36 cellular contexts compared by ENCODE assay signal in the genomic region with DNA sequence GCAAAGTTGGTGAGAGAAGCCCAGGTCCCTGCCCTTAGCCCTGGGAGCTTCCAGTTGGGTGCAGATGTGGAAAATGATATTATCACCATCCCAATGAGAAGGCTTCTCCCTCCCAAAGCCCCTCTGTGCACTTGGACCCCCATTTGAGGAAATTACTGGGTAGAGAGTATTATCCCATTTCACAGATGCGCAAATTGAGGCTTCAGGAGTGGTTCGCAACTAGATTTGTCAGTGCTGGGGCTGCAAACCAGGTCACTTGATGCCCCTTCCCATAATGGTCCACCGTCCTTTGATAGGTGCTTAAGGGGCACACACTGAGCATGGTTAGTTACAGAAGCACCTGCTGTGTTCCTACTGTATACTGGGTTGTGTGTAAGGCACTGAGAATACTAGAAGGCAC. TPM values are rescaled to one million over a fixed set of nuclear protein-coding genes. Genes with fewer than 3 reads are reported as not detected.
"Had no signal": no experiment of that assay in that cellular context is flagged by ENCODE, and none has a peak within 500 bp of the region (broad histone marks: within the 10 kb centered on the region; RNA-seq: fewer than 3 reads in every experiment).

No MANE protein-coding gene starts in this region.

- H3K9me3 ChIP-seq: adrenal gland, body of pancreas had no signal

- DNase-seq: activated B cell treated with CpG ODN at 0.5 μM for 24 hours; activated CD4-positive, alpha-beta memory T cell treated with anti-CD3 and anti-CD28 coated beads for 36 hours; activated CD4-positive, alpha-beta T cell treated with anti-CD3 and anti-CD28 coated beads for 4 hours; activated CD4-positive, alpha-beta T cell treated with anti-CD3 and anti-CD28 coated beads, Interleukin-2, amount 10 ng/mL, durations not matched to agents 24 days and 14 days; activated CD4-positive, alpha-beta T cell treated with anti-CD3 and anti-CD28 coated beads, Interleukin-2, amount 50 U/mL, for 1 hour; activated CD4-positive, alpha-beta T cell treated with anti-CD3 and anti-CD28 coated beads, Interleukin-2, amount 50 U/mL, for 4 hours; activated CD4-positive, CD25-positive, alpha-beta regulatory T cell treated with anti-CD3 and anti-CD28 coated beads, Interleukin-2, amount 50 U/mL, for 72 hours; activated CD8-positive, alpha-beta memory T cell treated with anti-CD3 and anti-CD28 coated beads, Interleukin-2, amount 50 U/mL, for 4 hours; activated CD8-positive, alpha-beta T cell treated with anti-CD3 and anti-CD28 coated beads for 36 hours; activated effector memory CD4-positive, alpha-beta T cell treated with anti-CD3 and anti-CD28 coated beads, Interleukin-2, amount 50 U/mL, for 16 hours; activated gamma-delta T cell treated with Interleukin-2 at 50 U/mL for 16 hours; activated naive CD4-positive, alpha-beta T cell; activated naive CD4-positive, alpha-beta T cell treated with anti-CD3 and anti-CD28 coated beads for 36 hours; activated naive CD4-positive, alpha-beta T cell treated with anti-CD3 and anti-CD28 coated beads, Interleukin-2, amount 50 U/mL, for 16 hours; activated naive CD8-positive, alpha-beta T cell treated with anti-CD3 and anti-CD28 coated beads for 36 hours; activated T-cell treated with anti-CD3 and anti-CD28 coated beads for 4 hours; activated T-cell treated with anti-CD3 and anti-CD28 coated beads, Interleukin-2, amount 50 U/mL, for 1 hour; activated T-cell treated with anti-CD3 and anti-CD28 coated beads, Interleukin-2, amount 50 U/mL, for 4 hours; activated T-cell treated with anti-CD3 and anti-CD28 coated beads, Interleukin-2, amount 50 U/mL, for 72 hours; adrenal gland; amniotic stem cell; aorta; body of pancreas; brain microvascular endothelial cell; T-helper 1 cell; T-helper 2 cell; T-helper 9 cell had no signal

- H3K36me3 ChIP-seq: adrenal gland, brain microvascular endothelial cell, cardiac muscle cell had no signal

- H3K27ac ChIP-seq: adrenal gland, body of pancreas, brain microvascular endothelial cell, cardiac muscle cell, VCaP had no signal

- ATAC-seq: activated CD8-positive, alpha-beta T cell treated with anti-CD3 and anti-CD28 coated beads for 36 hours; activated naive CD4-positive, alpha-beta T cell treated with anti-CD3 and anti-CD28 coated beads, Interleukin-2, amount 50 U/mL, for 72 hours; activated T-cell treated with anti-CD3 and anti-CD28 coated beads, Interleukin-2, amount 50 U/mL, for 4 hours; activated T-cell treated with anti-CD3 and anti-CD28 coated beads, Interleukin-2, amount 50 U/mL, for 72 hours; activated T-helper 17 cell treated with anti-CD3 and anti-CD28 coated beads, Interleukin-2, amount 50 U/mL, for 72 hours; body of pancreas had no signal

- H3K4me3 ChIP-seq: adrenal gland, body of pancreas, cardiac muscle cell had no signal

- H3K4me1 ChIP-seq: adrenal gland had no signal

- FAIRE-seq: astrocyte, TTC549 had no signal

- H3K27me3 ChIP-seq: body of pancreas, brain microvascular endothelial cell, cardiac muscle cell had no signal

RNA-seq across cellular contexts. Expression of gene FOXN1, which starts 14.3 kb away (rescaled TPM):
- total RNA-seq: activated B cell treated with CpG ODN at 0.5 μM for 24 hours; activated CD4-positive, alpha-beta memory T cell treated with anti-CD3 and anti-CD28 coated beads for 36 hours; activated CD4-positive, alpha-beta T cell treated with anti-CD3 and anti-CD28 coated beads, Interleukin-2, amount 10 ng/mL, durations not matched to agents 24 days and 14 days; activated CD8-positive, alpha-beta memory T cell treated with anti-CD3 and anti-CD28 coated beads for 36 hours; activated CD8-positive, alpha-beta T cell treated with anti-CD3 and anti-CD28 coated beads for 36 hours; activated naive CD4-positive, alpha-beta T cell treated with anti-CD3 and anti-CD28 coated beads for 36 hours; activated naive CD4-positive, alpha-beta T cell treated with anti-CD3 and anti-CD28 coated beads, Interleukin-2, amount 50 U/mL, for 72 hours; activated naive CD8-positive, alpha-beta T cell treated with anti-CD3 and anti-CD28 coated beads for 36 hours; activated T-cell treated with anti-CD3 and anti-CD28 coated beads, Interleukin-2, amount 50 U/mL, for 4 hours; activated T-cell treated with anti-CD3 and anti-CD28 coated beads, Interleukin-2, amount 50 U/mL, for 72 hours; activated T-helper 1 cell treated with anti-CD3 and anti-CD28 coated beads, Interleukin-12 subunit alpha, Interleukin-12 subunit beta, Interleukin-2, Interleukin-4 antibody, amounts not matched to agents 30 ng/mL and 10 ng/mL and 1 ng/mL, durations not matched to agents 14 hours and 24 hours and 36 hours; activated T-helper 17 cell treated with anti-CD3 and anti-CD28 coated beads, Interleukin-2, amount 50 U/mL, for 72 hours; adrenal gland; aorta; astrocyte; bronchial epithelial cell had no signal
- polyA plus RNA-seq: adrenal gland, aorta, cardiac muscle cell had no signal

RNA-seq across cellular contexts. Expression of gene SLC13A2, which starts 18.4 kb away (rescaled TPM):
- total RNA-seq: activated B cell treated with CpG ODN at 0.5 μM for 24 hours; activated CD4-positive, alpha-beta memory T cell treated with anti-CD3 and anti-CD28 coated beads for 36 hours; activated CD4-positive, alpha-beta T cell treated with anti-CD3 and anti-CD28 coated beads, Interleukin-2, amount 10 ng/mL, durations not matched to agents 24 days and 14 days; activated CD8-positive, alpha-beta memory T cell treated with anti-CD3 and anti-CD28 coated beads for 36 hours; activated CD8-positive, alpha-beta T cell treated with anti-CD3 and anti-CD28 coated beads for 36 hours; activated naive CD4-positive, alpha-beta T cell treated with anti-CD3 and anti-CD28 coated beads for 36 hours; activated naive CD4-positive, alpha-beta T cell treated with anti-CD3 and anti-CD28 coated beads, Interleukin-2, amount 50 U/mL, for 72 hours; activated naive CD8-positive, alpha-beta T cell treated with anti-CD3 and anti-CD28 coated beads for 36 hours; activated T-cell treated with anti-CD3 and anti-CD28 coated beads, Interleukin-2, amount 50 U/mL, for 4 hours; activated T-cell treated with anti-CD3 and anti-CD28 coated beads, Interleukin-2, amount 50 U/mL, for 72 hours; activated T-helper 1 cell treated with anti-CD3 and anti-CD28 coated beads, Interleukin-12 subunit alpha, Interleukin-12 subunit beta, Interleukin-2, Interleukin-4 antibody, amounts not matched to agents 30 ng/mL and 10 ng/mL and 1 ng/mL, durations not matched to agents 14 hours and 24 hours and 36 hours; activated T-helper 17 cell treated with anti-CD3 and anti-CD28 coated beads, Interleukin-2, amount 50 U/mL, for 72 hours; adrenal gland; aorta; astrocyte; bronchial epithelial cell; cardiac muscle cell had no signal
- polyA plus RNA-seq: cardiac muscle cell had no signal
